Comparison of ENCODE assay signal across 20 cellular contexts in genomic region chr5:125338804-125339203, GRCh38.
DNase-seq lines count a peak whose midpoint lies in the region; ATAC-seq and TF ChIP-seq lines count a peak whose summit lies in the region.
"Had no signal": no experiment of that assay in that cellular context is flagged by ENCODE, and none has a peak within 500 bp of the region (broad histone marks: within the 10 kb centered on the region; RNA-seq: fewer than 3 reads in every experiment).

No MANE protein-coding gene starts in this region.

- H4K20me1 ChIP-seq in OCI-LY7 (ENCODE audit: insufficient read depth, low read length), result no peaks in the 10 kb centered on the region

- no peak overlapping the region for H3K27ac ChIP-seq in OCI-LY7 (ENCODE audit: low read depth, low read length, poor library complexity, severe bottlenecking)
- H3K27ac ChIP-seq: Peyer's patch had no signal

- POLR2A ChIA-PET in OCI-LY7 (lab: Charles Lee), result interaction anchor here (0.7 to 1.1 kb wide), 3 partner anchors 14 to 594 kb away, joined by 3 to 4 read pairs (median 4); no protein-coding TSS in a partner anchor

- H3K27me3 Mint-ChIP-seq in stimulated activated naive B cell treated with anti-CD40 and anti-IgM and Interleukin-4, amounts not matched to agents 10 μg/mL and 1 μg/mL and 100 μg/mL, for 72 hours, result peaks cover 0 to 11% of the 10 kb centered on the region in 2 donors
- H3K27me3 Mint-ChIP-seq in stimulated activated naive CD8-positive, alpha-beta T cell treated with anti-CD3 and anti-CD28 coated beads, Interleukin-15, amount 100 ng/mL, for 72 hours, result no peaks in the 10 kb centered on the region
- H3K27me3 Mint-ChIP-seq: CD4-positive, CD25-positive, alpha-beta regulatory T cell; IgD-negative memory B cell had no signal

- CTCF ChIA-PET in OCI-LY7 (lab: Charles Lee; ENCODE audit: unreplicated experiment), result no interaction called here

- peaks cover 0 to 5% of the 10 kb centered on the region in 2 donors for H3K9me3 Mint-ChIP-seq in stimulated activated naive B cell treated with anti-CD40 and anti-IgM and Interleukin-4, amounts not matched to agents 10 μg/mL and 1 μg/mL and 100 μg/mL, for 72 hours
- peaks cover 0 to 20% of the 10 kb centered on the region in 2 donors for H3K9me3 Mint-ChIP-seq in stimulated activated naive CD8-positive, alpha-beta T cell treated with anti-CD3 and anti-CD28 coated beads, Interleukin-15, amount 100 ng/mL, for 72 hours
- H3K9me3 Mint-ChIP-seq: IgD-negative memory B cell had no signal

- peak overlapping the region; percentile 29; the same call in 1 of the 2 replicates for H3K4me2 ChIP-seq in OCI-LY7 (ENCODE audit: low read length)

- TF ChIP-seq CTCF in OCI-LY7 (conservative IDR thresholded peaks at IDR 0.05; ENCODE audit: low read length), result no peak

- no peaks in the 10 kb centered on the region for H3K79me2 ChIP-seq in OCI-LY7 (ENCODE audit: insufficient read depth, low read depth, low read length)

- H3K4me3 ChIP-seq in OCI-LY7 (ENCODE audit: low read depth, low read length, poor library complexity, severe bottlenecking), result no peak overlapping the region
- H3K4me3 ChIP-seq: Peyer's patch had no signal

- no peaks in the 10 kb centered on the region for H3K9me2 ChIP-seq in OCI-LY7 (ENCODE audit: insufficient read depth, low read length)

- peak overlapping the region; percentile 70 for H3K27ac Mint-ChIP-seq in stimulated activated naive B cell treated with anti-CD40 and anti-IgM and Interleukin-4, amounts not matched to agents 10 μg/mL and 1 μg/mL and 100 μg/mL, for 72 hours
- no peak overlapping the region for H3K27ac Mint-ChIP-seq in stimulated activated naive CD8-positive, alpha-beta T cell treated with anti-CD3 and anti-CD28 coated beads, Interleukin-15, amount 100 ng/mL, for 72 hours
- H3K27ac Mint-ChIP-seq: IgD-negative memory B cell had no signal

- peaks cover 0 to 1% of the 10 kb centered on the region in 2 donors for H3K36me3 Mint-ChIP-seq in stimulated activated naive B cell treated with anti-CD40 and anti-IgM and Interleukin-4, amounts not matched to agents 10 μg/mL and 1 μg/mL and 100 μg/mL, for 72 hours
- H3K36me3 Mint-ChIP-seq: CD4-positive, CD25-positive, alpha-beta regulatory T cell; IgD-negative memory B cell had no signal

- no peak overlapping the region for H2AFZ ChIP-seq in OCI-LY7 (ENCODE audit: low read length)

- peaks cover 19% of the 10 kb centered on the region for H3K4me1 ChIP-seq in OCI-LY7 (ENCODE audit: insufficient read depth, low read length, poor library complexity, severe bottlenecking)
- H3K4me1 ChIP-seq: Peyer's patch had no signal

- DNase-seq in LHCN-M2 (ENCODE audit: low read depth), result peak; percentile 43
- DNase-seq in OCI-LY7 (ENCODE audit: low spot score), result no peak
- peak; percentile 20 for DNase-seq in fibroblast of gingiva (ENCODE audit: low read depth)
- DNase-seq in stimulated activated naive B cell treated with anti-CD40 and anti-IgM and Interleukin-4, amounts not matched to agents 10 μg/mL and 1 μg/mL and 100 μg/mL, for 72 hours, result no peak
- no peak for DNase-seq in stimulated activated naive CD8-positive, alpha-beta T cell treated with anti-CD3 and anti-CD28 coated beads, Interleukin-15, amount 100 ng/mL, for 72 hours
- no peak for DNase-seq in medulla oblongata (ENCODE audit: extremely low spot score)
- DNase-seq: CD4-positive, CD25-positive, alpha-beta regulatory T cell; COR-L47; DMS 273 treated with DMSO at 0.1 percent for 48 hours; DMS79 treated with DMSO at 0.1 percent for 48 hours; MM.1S; NCI-H1092; NCI-H1436; NCI-H187 treated with DMSO at 0.1 percent for 48 hours; NCI-H2107; NCI-H748 treated with DMSO at 0.1 percent for 48 hours; Peyer's patch had no signal

- peak; percentile 28 to 41 for ATAC-seq in stimulated activated naive B cell treated with anti-CD40 and anti-IgM and Interleukin-4, amounts not matched to agents 10 μg/mL and 1 μg/mL and 100 μg/mL, for 72 hours (replicated peaks)
- no peak for ATAC-seq in stimulated activated naive CD8-positive, alpha-beta T cell treated with anti-CD3 and anti-CD28 coated beads, Interleukin-15, amount 100 ng/mL, for 72 hours
- no peak for ATAC-seq in HG02763 (IDR thresholded peaks at IDR 0.05; ENCODE audit: unreplicated experiment)
- ATAC-seq: HCT116 had no signal

- no TSS peak for BruUV-seq in OCI-LY7 (replicated peaks; lab: Mats Ljungman, UMichigan)

- H3K4me3 Mint-ChIP-seq in stimulated activated naive B cell treated with anti-CD40 and anti-IgM and Interleukin-4, amounts not matched to agents 10 μg/mL and 1 μg/mL and 100 μg/mL, for 72 hours, result no peak overlapping the region
- H3K4me3 Mint-ChIP-seq in stimulated activated naive CD8-positive, alpha-beta T cell treated with anti-CD3 and anti-CD28 coated beads, Interleukin-15, amount 100 ng/mL, for 72 hours, result no peak overlapping the region
- H3K4me3 Mint-ChIP-seq: CD4-positive, CD25-positive, alpha-beta regulatory T cell; IgD-negative memory B cell had no signal

- peaks cover 24 to 39% of the 10 kb centered on the region in 2 donors for H3K4me1 Mint-ChIP-seq in stimulated activated naive B cell treated with anti-CD40 and anti-IgM and Interleukin-4, amounts not matched to agents 10 μg/mL and 1 μg/mL and 100 μg/mL, for 72 hours
- H3K4me1 Mint-ChIP-seq in stimulated activated naive CD8-positive, alpha-beta T cell treated with anti-CD3 and anti-CD28 coated beads, Interleukin-15, amount 100 ng/mL, for 72 hours, result no peaks in the 10 kb centered on the region
- H3K4me1 Mint-ChIP-seq: CD4-positive, CD25-positive, alpha-beta regulatory T cell had no signal

- no peaks in the 10 kb centered on the region for H3K9me3 ChIP-seq in OCI-LY7 (ENCODE audit: low read length)
- H3K9me3 ChIP-seq: Peyer's patch had no signal

- intact Hi-C loops in OCI-LY7 (cut with micrococcal nuclease; ENCODE audit: unreplicated experiment), result no loop called here

- H3K36me3 ChIP-seq in OCI-LY7 (ENCODE audit: insufficient read depth, low read length), result no peaks in the 10 kb centered on the region
- H3K36me3 ChIP-seq: Peyer's patch had no signal

Comparison
In these comparisons a context has a peak if more than half of its experiments do, and no peak if none do; other contexts are left out.
1. DNase-seq: peak in LHCN-M2 (single experiment) and fibroblast of gingiva (single experiment); none in OCI-LY7 (single experiment), stimulated activated naive B cell treated with anti-CD40 and anti-IgM and Interleukin-4, amounts not matched to agents 10 μg/mL and 1 μg/mL and 100 μg/mL, for 72 hours (single experiment), stimulated activated naive CD8-positive, alpha-beta T cell treated with anti-CD3 and anti-CD28 coated beads, Interleukin-15, amount 100 ng/mL, for 72 hours (0 of 2) and medulla oblongata (single experiment).
2. ATAC-seq: peak in stimulated activated naive B cell treated with anti-CD40 and anti-IgM and Interleukin-4, amounts not matched to agents 10 μg/mL and 1 μg/mL and 100 μg/mL, for 72 hours (2 of 2); none in stimulated activated naive CD8-positive, alpha-beta T cell treated with anti-CD3 and anti-CD28 coated beads, Interleukin-15, amount 100 ng/mL, for 72 hours (single experiment) and HG02763 (single experiment).